ENCODE assay signal across 24 cellular contexts in genomic region chr10:127458829-127459228, GRCh38.
"Had no signal": no experiment of that assay in that cellular context is flagged by ENCODE, and none has a peak within 500 bp of the region (broad histone marks: within the 10 kb centered on the region; RNA-seq: fewer than 3 reads in every experiment).

No MANE protein-coding gene starts in this region.

- DNase-seq: Karpas-422; KG1; MG63; NCI-H1092; NCI-H1105 treated with DMSO at 0.1 percent for 48 hours; NCI-H1417 treated with DMSO at 0.1 percent for 48 hours; NCI-H146; NCI-H1694 treated with DMSO at 0.1 percent for 48 hours; NCI-H1930; NCI-H2081; NCI-H2107; NCI-H2227 treated with DMSO at 0.1 percent for 48 hours; NCI-H524 treated with DMSO at 0.1 percent for 48 hours; NCI-H69; NCI-H774; NK-92 treated with Interleukin-12 subunit alpha and Interleukin-12 subunit beta, amount 100 ng/mL, for 24 hours; OCI-M1; PC-9; Peyer's patch; Right ventricle myocardium superior; SIG-M5 had no signal

- H3K27ac ChIP-seq: HL-60, PC-9, Peyer's patch, SJSA1, SK-N-MC had no signal

- H3K36me3 ChIP-seq: MG63, Peyer's patch, SJSA1 had no signal

- H3K4me2 ChIP-seq: PC-9 had no signal

- H3K4me1 ChIP-seq: Peyer's patch, SJSA1 had no signal

- H3K9me3 ChIP-seq: MG63, Peyer's patch, SJSA1 had no signal

- H3K27me3 ChIP-seq: MG63, Peyer's patch, SJSA1 had no signal

- H3K4me3 ChIP-seq: MG63, PC-9, Peyer's patch, SJSA1, SK-N-MC had no signal

- H2AFZ ChIP-seq: PC-9 had no signal
